Comparison of ENCODE assay signal across 30 cellular contexts in genomic region chr10:7296648-7297047, GRCh38.
"Had no signal": no experiment of that assay in that cellular context is flagged by ENCODE, and none has a peak within 500 bp of the region (broad histone marks: within the 10 kb centered on the region; RNA-seq: fewer than 3 reads in every experiment).

No MANE protein-coding gene starts in this region.

- H3K4me3 ChIP-seq: esophagus squamous epithelium, mucosa of descending colon, pancreas, prostate gland, skin epidermis, uterus had no signal

- H3K9me3 Mint-ChIP-seq: dendritic cell treated with granulocyte-macrophage colony-stimulating factor and Interleukin-4, amounts not matched to agents 40 ng/mL and 50 ng/mL, for 4 days; stimulated activated naive CD8-positive, alpha-beta T cell treated with anti-CD3 and anti-CD28 coated beads, Interleukin-15, Interleukin-2, amounts not matched to agents 100 ng/mL and 50 ng/mL, for 24 hours; type B pancreatic cell had no signal

- DNase-seq: activated CD4-positive, alpha-beta T cell treated with anti-CD3 and anti-CD28 coated beads for 1 hour; activated CD8-positive, alpha-beta memory T cell treated with anti-CD3 and anti-CD28 coated beads, Interleukin-2, amount 10 ng/mL, durations not matched to agents 7 days and 5 days; activated CD8-positive, alpha-beta T cell treated with anti-CD3 and anti-CD28 coated beads, Interleukin-2, amount 10 ng/mL, durations not matched to agents 7 days and 5 days; activated effector memory CD4-positive, alpha-beta T cell treated with anti-CD3 and anti-CD28 coated beads, Interleukin-2, amount 50 U/mL, for 16 hours; activated naive CD4-positive, alpha-beta T cell treated with anti-CD3 and anti-CD28 coated beads, Interleukin-2, amount 10 ng/mL, durations not matched to agents 7 days and 5 days; amniotic stem cell; caudate nucleus; effector CD4-positive, alpha-beta T cell; esophagus squamous epithelium; foreskin melanocyte; islet precursor cell; left cardiac atrium; left ventricle myocardium superior; mucosa of descending colon; pancreas; retina; stimulated activated CD4-positive, alpha-beta T cell treated with anti-CD3 and anti-CD28 coated beads, Interleukin-12 subunit alpha, Interleukin-12 subunit beta, amount 100 ng/mL, for 4 hours; stimulated activated CD4-positive, alpha-beta T cell treated with anti-CD3 and anti-CD28 coated beads, Interleukin-4, amount 100 ng/mL, for 1 hour; SW 1271; T-helper 17 cell; uterus had no signal

- H3K27me3 ChIP-seq: esophagus squamous epithelium, pancreas, uterus had no signal

- H3K27ac ChIP-seq: epithelial cell of prostate, esophagus squamous epithelium, pancreas, prostate gland, skin epidermis had no signal

- FAIRE-seq: astrocyte, endometrium, pancreas had no signal

- H3K4me3 Mint-ChIP-seq: activated CD8-positive, alpha-beta memory T cell treated with anti-CD3 and anti-CD28 coated beads, Interleukin-2, amount 10 ng/mL, durations not matched to agents 7 days and 5 days; activated CD8-positive, alpha-beta T cell treated with anti-CD3 and anti-CD28 coated beads, Interleukin-2, amount 10 ng/mL, durations not matched to agents 7 days and 5 days; activated naive CD4-positive, alpha-beta T cell treated with anti-CD3 and anti-CD28 coated beads, Interleukin-2, amount 10 ng/mL, durations not matched to agents 7 days and 5 days; dendritic cell treated with granulocyte-macrophage colony-stimulating factor and Interleukin-4, amounts not matched to agents 40 ng/mL and 50 ng/mL, for 4 days; stimulated activated naive CD8-positive, alpha-beta T cell treated with anti-CD3 and anti-CD28 coated beads, Interleukin-15, Interleukin-2, amounts not matched to agents 100 ng/mL and 50 ng/mL, for 24 hours; T-helper 17 cell; type B pancreatic cell had no signal

- H3K4me1 ChIP-seq: pancreas, prostate gland had no signal

- H3K9me3 ChIP-seq: esophagus squamous epithelium, mucosa of descending colon, pancreas, prostate gland, uterus had no signal

- ATAC-seq: activated CD8-positive, alpha-beta memory T cell treated with anti-CD3 and anti-CD28 coated beads, Interleukin-2, amount 10 ng/mL, durations not matched to agents 7 days and 5 days; activated CD8-positive, alpha-beta T cell treated with anti-CD3 and anti-CD28 coated beads, Interleukin-2, amount 10 ng/mL, durations not matched to agents 7 days and 5 days; left cardiac atrium; left ventricle myocardium superior; mucosa of descending colon; pancreas; sciatic nerve; T-helper 17 cell had no signal

- H3K27ac Mint-ChIP-seq: activated CD8-positive, alpha-beta memory T cell treated with anti-CD3 and anti-CD28 coated beads, Interleukin-2, amount 10 ng/mL, durations not matched to agents 7 days and 5 days; activated CD8-positive, alpha-beta T cell treated with anti-CD3 and anti-CD28 coated beads, Interleukin-2, amount 10 ng/mL, durations not matched to agents 7 days and 5 days; activated naive CD4-positive, alpha-beta T cell treated with anti-CD3 and anti-CD28 coated beads, Interleukin-2, amount 10 ng/mL, durations not matched to agents 7 days and 5 days; dendritic cell treated with granulocyte-macrophage colony-stimulating factor and Interleukin-4, amounts not matched to agents 40 ng/mL and 50 ng/mL, for 4 days; stimulated activated naive CD8-positive, alpha-beta T cell treated with anti-CD3 and anti-CD28 coated beads, Interleukin-15, Interleukin-2, amounts not matched to agents 100 ng/mL and 50 ng/mL, for 24 hours; T-helper 17 cell; type B pancreatic cell had no signal

- H3K36me3 Mint-ChIP-seq: type B pancreatic cell had no signal

- H3K27me3 Mint-ChIP-seq: activated CD8-positive, alpha-beta memory T cell treated with anti-CD3 and anti-CD28 coated beads, Interleukin-2, amount 10 ng/mL, durations not matched to agents 7 days and 5 days; activated naive CD4-positive, alpha-beta T cell treated with anti-CD3 and anti-CD28 coated beads, Interleukin-2, amount 10 ng/mL, durations not matched to agents 7 days and 5 days; dendritic cell treated with granulocyte-macrophage colony-stimulating factor and Interleukin-4, amounts not matched to agents 40 ng/mL and 50 ng/mL, for 4 days; stimulated activated naive CD8-positive, alpha-beta T cell treated with anti-CD3 and anti-CD28 coated beads, Interleukin-15, Interleukin-2, amounts not matched to agents 100 ng/mL and 50 ng/mL, for 24 hours; T-helper 17 cell had no signal

- H3K36me3 ChIP-seq: esophagus squamous epithelium, pancreas, prostate gland, uterus had no signal
